9 cellular contexts compared by ENCODE assay signal in the genomic region with DNA sequence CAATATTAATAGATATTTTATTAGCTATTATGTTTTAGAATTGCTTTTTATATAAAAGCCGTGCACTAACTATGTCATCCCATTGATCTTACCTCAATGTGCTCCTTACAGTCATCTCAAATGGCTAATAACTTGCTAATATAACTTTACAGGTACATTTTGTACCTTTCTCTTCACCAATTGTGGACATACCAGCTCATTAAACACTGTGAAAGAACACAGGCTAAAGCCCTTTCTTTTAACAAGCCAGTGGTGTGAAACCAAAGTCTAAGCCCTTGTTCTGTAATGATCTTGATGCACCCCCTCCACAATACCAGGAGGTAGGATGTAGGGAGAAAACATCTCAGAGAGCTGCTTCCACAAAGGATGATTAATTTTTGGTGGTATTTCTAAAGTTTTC.
"Had no signal": no experiment of that assay in that cellular context is flagged by ENCODE, and none has a peak within 500 bp of the region (broad histone marks: within the 10 kb centered on the region; RNA-seq: fewer than 3 reads in every experiment).

No MANE protein-coding gene starts in this region.

- H3K4me2 ChIP-seq: GM23338 had no signal

- H3K9ac ChIP-seq: GM23248 had no signal

- H3K36me3 ChIP-seq: HAP-1 had no signal

- DNase-seq: GM23248, GOT3, H7, H9, HCEC 1CT, HFFc6 had no signal

- ATAC-seq: GM23338, HCT116 had no signal

- H3K9me3 ChIP-seq: HAP-1 had no signal

- H3K4me3 Mint-ChIP-seq: GM23338, H9, HFFc6 had no signal

- H2AFZ ChIP-seq: GM23248, GM23338 had no signal

- H3K27ac ChIP-seq: GM23248 had no signal

- H3K4me1 ChIP-seq: HAP-1 had no signal

- H3K4me3 ChIP-seq: GM23248, GM23338, HAP-1 had no signal

- H3K27ac Mint-ChIP-seq: GM23338, H9, HFFc6 had no signal
